In the genomic region with DNA sequence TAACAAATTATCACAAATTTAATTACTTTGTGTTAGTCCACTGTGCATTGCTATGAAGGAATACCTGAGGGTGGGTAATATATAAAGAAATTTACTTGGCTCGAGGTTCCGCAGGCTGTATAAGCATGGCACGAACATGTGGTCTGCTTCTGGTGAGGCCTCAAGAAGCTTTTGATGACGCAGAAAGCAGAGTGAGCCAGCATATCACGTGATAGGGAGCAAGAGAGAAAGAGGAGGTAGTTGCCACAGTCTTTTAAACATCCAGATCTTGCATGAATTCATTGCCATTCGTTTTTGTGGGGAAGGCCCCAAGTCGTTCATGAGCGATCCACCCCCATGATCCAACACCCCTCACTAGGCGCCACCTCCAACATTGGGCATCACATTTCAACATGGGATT, we compare ENCODE assay signal across 9 cellular contexts.
"Had no signal": no experiment of that assay in that cellular context is flagged by ENCODE, and none has a peak within 500 bp of the region (broad histone marks: within the 10 kb centered on the region; RNA-seq: fewer than 3 reads in every experiment).

No MANE protein-coding gene starts in this region.

- H3K36me3 ChIP-seq: HAP-1 had no signal

- H2AFZ ChIP-seq: GM23248 had no signal

- H3K9ac ChIP-seq: GM23248 had no signal

- H3K4me1 ChIP-seq: HAP-1 had no signal

- H3K4me3 ChIP-seq: GM23248, HAP-1 had no signal

- H3K9me3 ChIP-seq: HAP-1 had no signal

- ATAC-seq: HCT116 had no signal

- H3K27ac ChIP-seq: GM23248, HL-60 had no signal

- DNase-seq: GM23248, GOT3, H7, HFFc6, IMR-90, KBM-7 had no signal
